In the genomic region with DNA sequence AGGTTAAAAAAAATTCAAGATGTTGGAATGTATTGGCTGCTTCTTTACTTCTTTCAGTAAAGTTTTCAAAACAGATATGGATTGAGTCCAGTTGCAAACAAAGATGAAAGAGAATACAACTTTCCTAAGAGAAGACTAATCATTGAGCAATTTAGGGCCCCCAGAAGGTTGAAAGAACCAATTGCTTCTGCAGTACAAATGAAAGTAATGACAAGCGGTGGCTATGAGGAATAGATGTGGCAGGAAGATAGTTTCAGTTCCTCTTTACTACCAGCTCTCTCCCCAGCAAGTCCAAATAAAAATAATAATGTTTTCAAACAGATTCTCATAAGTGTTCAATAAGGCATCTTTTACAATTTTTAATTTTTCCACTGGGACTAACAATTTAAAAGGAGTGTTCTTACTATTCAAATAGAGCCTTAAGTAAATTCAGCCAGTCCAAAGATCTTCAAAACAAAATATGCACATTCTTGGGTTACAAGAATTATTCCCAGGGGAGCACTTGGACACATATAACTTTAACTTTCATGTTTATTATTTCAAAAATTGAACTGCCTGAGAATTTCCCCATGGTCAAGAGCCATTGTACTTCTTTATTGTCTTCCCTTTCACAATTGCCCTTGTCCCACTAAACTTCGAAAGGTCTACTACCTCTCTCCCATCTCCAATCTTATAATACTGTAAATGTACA, we compare ENCODE assay signal across 10 cellular contexts.
DNase-seq lines count a peak whose midpoint lies in the region; ATAC-seq and TF ChIP-seq lines count a peak whose summit lies in the region.
"Had no signal": no experiment of that assay in that cellular context is flagged by ENCODE, and none has a peak within 500 bp of the region (broad histone marks: within the 10 kb centered on the region; RNA-seq: fewer than 3 reads in every experiment).

No MANE protein-coding gene starts in this region.

- no peak overlapping the region for H2BK15ac ChIP-seq in mesenchymal stem cell (ENCODE audit: low read depth, poor library complexity, severe bottlenecking)

- no peak overlapping the region for H2AFZ ChIP-seq in mesenchymal stem cell (ENCODE audit: low read depth, low read length)

- no peak overlapping the region for H3K18ac ChIP-seq in mesenchymal stem cell (ENCODE audit: low read depth in 1 of 2, low read length in 2 of 2)

- H2BK12ac ChIP-seq in mesenchymal stem cell (ENCODE audit: low read length in 2 of 2): no peak overlapping the region

- no peak overlapping the region for H3K4me3 Mint-ChIP-seq in stimulated activated effector memory CD8-positive, alpha-beta T cell treated with anti-CD3 and anti-CD28 coated beads, Interleukin-12 subunit alpha, Interleukin-12 subunit beta, amount 100 ng/mL, for 72 hours

- no peaks in the 10 kb centered on the region for H3K36me3 Mint-ChIP-seq in stimulated activated effector memory CD8-positive, alpha-beta T cell treated with anti-CD3 and anti-CD28 coated beads, Interleukin-12 subunit alpha, Interleukin-12 subunit beta, amount 100 ng/mL, for 72 hours

- no CpG with 5 or more reads among the region's 2 CpGs for WGBS in mesenchymal stem cell
- WGBS in right lobe of liver (ENCODE audit: insufficient coverage, low coverage, low lambda C conversion rate, missing lambda C conversion rate): 75% methylated on average over 2 of the region's 2 CpGs

- H3K36me3 ChIP-seq in mesenchymal stem cell (ENCODE audit: control insufficient read depth in 1 of 2, insufficient read depth in 2 of 2, low read depth in 1 of 2, low read length in 2 of 2) (no peaks in the 10 kb centered on the region), right lobe of liver (no peaks in the 10 kb centered on the region)

- no peaks in the 10 kb centered on the region for H3K9me3 Mint-ChIP-seq in stimulated activated effector memory CD8-positive, alpha-beta T cell treated with anti-CD3 and anti-CD28 coated beads, Interleukin-12 subunit alpha, Interleukin-12 subunit beta, amount 100 ng/mL, for 72 hours

- no peak overlapping the region for H2BK5ac ChIP-seq in mesenchymal stem cell (ENCODE audit: low read depth, low read length, poor library complexity, severe bottlenecking)

- H4K8ac ChIP-seq in mesenchymal stem cell (ENCODE audit: low read length): no peak overlapping the region

- ATAC-seq in GM19023 (IDR thresholded peaks at IDR 0.05; ENCODE audit: unreplicated experiment): peak; percentile 95
- ATAC-seq in HG02759 (IDR thresholded peaks at IDR 0.05; ENCODE audit: unreplicated experiment): peak; percentile 99
- ATAC-seq in stimulated activated effector memory CD8-positive, alpha-beta T cell treated with anti-CD3 and anti-CD28 coated beads, Interleukin-12 subunit alpha, Interleukin-12 subunit beta, amount 100 ng/mL, for 72 hours: no peak
- no peak for ATAC-seq in right lobe of liver
- ATAC-seq in left lobe of liver: no peak

- H3K4me1 ChIP-seq in mesenchymal stem cell (ENCODE audit: control insufficient read depth, insufficient read depth, low read depth, low read length): no peaks in the 10 kb centered on the region
- H3K4me1 ChIP-seq in right lobe of liver: no peaks in the 10 kb centered on the region

- H3K27me3 ChIP-seq in mesenchymal stem cell (ENCODE audit: control insufficient read depth in 1 of 2, insufficient read depth in 1 of 2, low read length in 2 of 2): no peaks in the 10 kb centered on the region
- H3K27me3 ChIP-seq in right lobe of liver: no peaks in the 10 kb centered on the region

- H3K27ac Mint-ChIP-seq in stimulated activated effector memory CD8-positive, alpha-beta T cell treated with anti-CD3 and anti-CD28 coated beads, Interleukin-12 subunit alpha, Interleukin-12 subunit beta, amount 100 ng/mL, for 72 hours: no peak overlapping the region

- no peaks in the 10 kb centered on the region for H3K4me1 Mint-ChIP-seq in stimulated activated effector memory CD8-positive, alpha-beta T cell treated with anti-CD3 and anti-CD28 coated beads, Interleukin-12 subunit alpha, Interleukin-12 subunit beta, amount 100 ng/mL, for 72 hours

- no peaks in the 10 kb centered on the region for H3K9me3 ChIP-seq in mesenchymal stem cell (ENCODE audit: control insufficient read depth, low read length)
- no peaks in the 10 kb centered on the region for H3K9me3 ChIP-seq in right lobe of liver

- no peak for TF ChIP-seq POLR2A in right lobe of liver (IDR thresholded peaks at IDR 0.05)

- intact Hi-C loops in right lobe of liver (cut with DNase I): no loop called here

- H3K27ac ChIP-seq in mesenchymal stem cell (ENCODE audit: low read length, poor library complexity, severe bottlenecking) (no peak overlapping the region), right lobe of liver (no peak overlapping the region), caudate nucleus (ENCODE audit: low read depth, low read length) (no peak overlapping the region)

- H3K4me2 ChIP-seq in mesenchymal stem cell (ENCODE audit: low read length, poor library complexity, severe bottlenecking): no peak overlapping the region

- H3K79me1 ChIP-seq in mesenchymal stem cell (replicated peaks; ENCODE audit: low read length, poor library complexity, severe bottlenecking): no peaks in the 10 kb centered on the region

- no peak for TF ChIP-seq CTCF in right lobe of liver (IDR thresholded peaks at IDR 0.05)

- H3K4me3 ChIP-seq in mesenchymal stem cell (ENCODE audit: insufficient read depth in 1 of 2, low read depth in 1 of 2, low read length in 2 of 2): peak overlapping the region in 1 of 2 experiments; percentile 52
- H3K4me3 ChIP-seq in right lobe of liver: no peak overlapping the region

- H3K9ac ChIP-seq in mesenchymal stem cell (ENCODE audit: low read length): peak overlapping the region; percentile 30

- no peak overlapping the region for H4K91ac ChIP-seq in mesenchymal stem cell (ENCODE audit: low read length)

- no peak overlapping the region for H2BK120ac ChIP-seq in mesenchymal stem cell (ENCODE audit: low read depth, low read length)

- DNase-seq in Kasumi-1 (lab: John Stamatoyannopoulos, UW) (peak; percentile 22 to 49), mesenchymal stem cell (no peak), right lobe of liver (no peak), left lobe of liver (ENCODE audit: low spot score) (no peak), caudate nucleus (lab: John Stamatoyannopoulos, UW) (no peak)
- DNase-seq in stimulated activated effector memory CD8-positive, alpha-beta T cell treated with anti-CD3 and anti-CD28 coated beads, Interleukin-12 subunit alpha, Interleukin-12 subunit beta, amount 100 ng/mL, for 72 hours (ENCODE audit: low spot score in 2 of 2): no peak
- DNase-seq: amniotic stem cell, NCI-H1105 treated with DMSO at 0.1 percent for 48 hours had no signal

- no peak overlapping the region for H3K23ac ChIP-seq in mesenchymal stem cell (ENCODE audit: low read length in 2 of 2)

- no peak overlapping the region for H3K14ac ChIP-seq in mesenchymal stem cell (ENCODE audit: low read length in 2 of 2)

- no peak overlapping the region for H2AK5ac ChIP-seq in mesenchymal stem cell (ENCODE audit: low read length, severe bottlenecking)

- H3K4ac ChIP-seq in mesenchymal stem cell (ENCODE audit: low read depth in 1 of 2, low read length in 2 of 2): no peak overlapping the region

Comparison
In these comparisons a context has a peak if more than half of its experiments do, and no peak if none do; other contexts are left out.
1. ATAC-seq: peak in GM19023 (single experiment) and HG02759 (single experiment); none in stimulated activated effector memory CD8-positive, alpha-beta T cell treated with anti-CD3 and anti-CD28 coated beads, Interleukin-12 subunit alpha, Interleukin-12 subunit beta, amount 100 ng/mL, for 72 hours (single experiment), right lobe of liver (0 of 4) and left lobe of liver (single experiment).
2. DNase-seq: peak in Kasumi-1 (2 of 2); none in mesenchymal stem cell (single experiment), stimulated activated effector memory CD8-positive, alpha-beta T cell treated with anti-CD3 and anti-CD28 coated beads, Interleukin-12 subunit alpha, Interleukin-12 subunit beta, amount 100 ng/mL, for 72 hours (0 of 2), right lobe of liver (0 of 3), left lobe of liver (single experiment) and caudate nucleus (0 of 61).